15 cellular contexts compared by ENCODE assay signal in genomic region chr6:111129003-111129402, GRCh38. TPM values are rescaled to one million over a fixed set of nuclear protein-coding genes. Genes with fewer than 3 reads are reported as not detected.
A peak's percentile ranks its signal among the peaks of the same experiment; 100 is the strongest.
DNase-seq lines count a peak whose midpoint lies in the region; ATAC-seq, FAIRE-seq and TF ChIP-seq lines count a peak whose summit lies in the region.
"Had no signal": no experiment of that assay in that cellular context is flagged by ENCODE, and none has a peak within 500 bp of the region (broad histone marks: within the 10 kb centered on the region; RNA-seq: fewer than 3 reads in every experiment).

No MANE protein-coding gene starts in this region.

- no peaks in the 10 kb centered on the region for H4K20me1 ChIP-seq in hepatocyte (ENCODE audit: insufficient read depth, poor library complexity, severe bottlenecking)

- no peak for FAIRE-seq in HTR-8/SVneo (lab: Jason Lieb, UNC)
- FAIRE-seq: keratinocyte had no signal

- H2AFZ ChIP-seq in hepatocyte, result no peak overlapping the region
- H2AFZ ChIP-seq: parathyroid adenoma had no signal

- no peak overlapping the region for H3K27ac ChIP-seq in ovary
- H3K27ac ChIP-seq in hepatocyte, result no peak overlapping the region
- H3K27ac ChIP-seq: parathyroid adenoma had no signal

- in situ Hi-C loops in ACHN (cut with HindIII; ENCODE audit: low pct_ligation_motif_present, low pct_unique_long_range_greater_than_20kb, low sequenced_read_pairs), result no loop called here

- H3K9me2 ChIP-seq in hepatocyte (replicated peaks; ENCODE audit: insufficient read depth), result no peaks in the 10 kb centered on the region

- H3K4me1 ChIP-seq in ovary (ENCODE audit: insufficient read depth) (no peaks in the 10 kb centered on the region), hepatocyte (ENCODE audit: insufficient read depth) (peaks cover 5% of the 10 kb centered on the region)
- H3K4me1 ChIP-seq: parathyroid adenoma had no signal

- no peak for TF ChIP-seq CTCF in ovary (IDR thresholded peaks at IDR 0.05)
- TF ChIP-seq CTCF in hepatocyte (IDR thresholded peaks at IDR 0.05; ENCODE audit: poor library complexity), result no peak

- no peak for TF ChIP-seq EP300 in ovary (IDR thresholded peaks at IDR 0.05)

- TF ChIP-seq POLR2A in ovary (IDR thresholded peaks at IDR 0.05), result no peak

- H3K27me3 ChIP-seq in ovary, result no peaks in the 10 kb centered on the region
- no peaks in the 10 kb centered on the region for H3K27me3 ChIP-seq in hepatocyte

- intact Hi-C loops in ovary (cut with DNase I), result no loop called here

- DNase-seq in DMS 273 (lab: John Stamatoyannopoulos, UW; ENCODE audit: unreplicated experiment) (peak; percentile 94), NCI-H2171 (lab: John Stamatoyannopoulos, UW) (peak; percentile 48), foreskin melanocyte (peak; percentile 66), ovary (peak; percentile 24 to 71 (median 51)), hepatocyte (ENCODE audit: low spot score) (no peak), ACHN (no peak), HTR-8/SVneo (ENCODE audit: insufficient read length, low spot score) (no peak)
- DNase-seq: activated CD4-positive, alpha-beta T cell treated with anti-CD3 and anti-CD28 coated beads, Interleukin-2, amount 10 ng/mL, durations not matched to agents 24 days and 14 days; activated naive CD8-positive, alpha-beta T cell treated with anti-CD3 and anti-CD28 coated beads, Interleukin-2, amount 10 ng/mL, durations not matched to agents 7 days and 5 days; endodermal cell; NCI-H345; PC-3 had no signal

- no peak overlapping the region for H3K4me2 ChIP-seq in hepatocyte

- H3K9me3 ChIP-seq in ovary (no peaks in the 10 kb centered on the region), hepatocyte (ENCODE audit: low read depth) (no peaks in the 10 kb centered on the region)

- 7 to 27% (median 24%) methylated on average over 1 of the region's 1 CpG for WGBS in ovary, 3 donors
- WGBS in hepatocyte (ENCODE audit: low lambda C conversion rate, missing lambda C conversion rate), result 73% methylated on average over 1 of the region's 1 CpG

- ATAC-seq in GM21515 (IDR thresholded peaks at IDR 0.05; ENCODE audit: unreplicated experiment), result no peak
- ATAC-seq: PC-3 had no signal

- H3K79me2 ChIP-seq in hepatocyte, result peaks cover 11% of the 10 kb centered on the region
- H3K79me2 ChIP-seq: parathyroid adenoma had no signal

- no peaks in the 10 kb centered on the region for H3K36me3 ChIP-seq in ovary
- no peaks in the 10 kb centered on the region for H3K36me3 ChIP-seq in hepatocyte (replicated peaks; ENCODE audit: insufficient read depth, low read depth)

- H3K4me3 ChIP-seq in ovary, result no peak overlapping the region
- H3K4me3 ChIP-seq in hepatocyte, result no peak overlapping the region

RNA-seq across cellular contexts. Expression of gene SLC16A10, which starts 41.7 kb away (rescaled TPM):
- total RNA-seq in ovary (10 to 100 TPM in 1 of 7 donors, 1 to 10 TPM in 6; 3.6 to 10.8 (median 4.6) TPM), hepatocyte (34.1 and 42.2 TPM in 2 replicates)
- polyA plus RNA-seq in ovary (under 1 TPM; 0.80 to 0.98 TPM), hepatocyte (17.4 and 19.9 TPM in 2 replicates)
- polyA plus RNA-seq: keratinocyte had no signal

Comparison
In these comparisons a context has a peak if more than half of its experiments do, and no peak if none do; other contexts are left out.
1. DNase-seq: peak in DMS 273 (single experiment), NCI-H2171 (single experiment), foreskin melanocyte (single experiment) and ovary (5 of 5); none in hepatocyte (single experiment), ACHN (single experiment) and HTR-8/SVneo (single experiment).